ENCODE assay signal across 11 cellular contexts in the genomic region with DNA sequence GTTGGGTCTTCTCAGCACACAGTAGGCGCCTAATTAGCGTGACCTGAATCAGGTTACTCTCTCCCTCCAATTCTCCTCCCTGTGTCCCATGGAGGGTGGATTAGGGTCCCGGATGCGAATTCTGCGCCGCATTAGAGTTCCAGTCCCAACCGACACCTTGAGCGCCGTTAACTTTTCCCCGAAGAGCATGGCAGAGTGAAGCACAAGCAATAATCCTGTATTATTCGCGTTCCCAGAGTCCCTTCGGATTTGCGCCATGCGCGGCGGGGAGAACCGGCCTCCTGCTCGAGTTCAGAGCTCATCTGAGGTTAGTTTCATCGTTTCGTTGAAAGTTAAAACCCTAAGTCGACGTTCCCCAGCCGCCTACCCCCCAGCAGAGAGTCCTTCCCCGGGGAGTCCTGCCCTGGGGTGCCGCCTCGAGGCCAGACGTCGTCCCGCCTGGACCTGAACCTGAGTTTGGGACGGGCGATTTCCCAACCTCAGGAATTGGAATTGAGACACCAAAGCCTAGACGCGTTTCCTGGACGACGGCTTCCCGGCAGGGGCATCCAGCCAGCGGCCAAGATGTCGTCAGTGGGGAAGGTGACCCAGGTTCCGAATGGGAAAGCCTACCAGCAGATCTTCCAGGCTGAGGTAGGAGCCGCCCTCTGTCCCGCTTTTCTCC. TPM values are rescaled to one million over a fixed set of nuclear protein-coding genes. Genes with fewer than 3 reads are reported as not detected.
DNase-seq lines count a peak whose midpoint lies in the region; ATAC-seq and TF ChIP-seq lines count a peak whose summit lies in the region.
"Had no signal": no experiment of that assay in that cellular context is flagged by ENCODE, and none has a peak within 500 bp of the region (broad histone marks: within the 10 kb centered on the region; RNA-seq: fewer than 3 reads in every experiment).

CCDC180 (plus strand) TSS at position 160 of the 664 bp plus-strand sequence; CDS start at position 565, 405 bp downstream.

- peak within 1 kb of the TSS; percentile 50 for H3K27ac Mint-ChIP-seq in neural crest cell (ENCODE audit: unreplicated experiment)

- peaks cover 7% of the 10 kb centered on the region for H3K9me3 Mint-ChIP-seq in neural crest cell

- H3K36me3 Mint-ChIP-seq in neural crest cell (ENCODE audit: low read depth), result peaks cover 6% of the 10 kb centered on the region

- no peaks in the 10 kb centered on the region for H3K36me3 ChIP-seq in uterus

- TF ChIP-seq CTCF in foreskin keratinocyte (conservative IDR thresholded peaks at IDR 0.05) (no peak), neural crest cell (conservative IDR thresholded peaks at IDR 0.05) (no peak), uterus (IDR thresholded peaks at IDR 0.05) (no peak)

- H3K9me3 ChIP-seq in uterus, result no peaks in the 10 kb centered on the region

- H3K27ac ChIP-seq in foreskin keratinocyte (no peak within 1 kb of the TSS), uterus (no peak within 1 kb of the TSS)
- H3K27ac ChIP-seq: A549 had no signal

- peaks cover 7% of the 10 kb centered on the region for H3K4me1 Mint-ChIP-seq in neural crest cell

- intact Hi-C loops in Right ventricle myocardium inferior (cut with DNase I) (no loop called here), cardiac septum (cut with DNase I) (no loop called here), uterus (cut with DNase I; ENCODE audit: low total_unique reads) (no loop called here)

- TF ChIP-seq POLR2A in uterus (IDR thresholded peaks at IDR 0.05) (no peak), GM18505 (IDR thresholded peaks at IDR 0.05; ENCODE audit: borderline replicate concordance, extremely low read depth, insufficient read depth, insufficient read length) (no peak)

- H3K27me3 ChIP-seq in foreskin keratinocyte (peaks cover 41% of the 10 kb centered on the region), uterus (no peaks in the 10 kb centered on the region)

- no peak within 1 kb of the TSS for H3K4me3 Mint-ChIP-seq in neural crest cell

- H3K27me3 Mint-ChIP-seq in neural crest cell (ENCODE audit: low read depth), result no peaks in the 10 kb centered on the region

- ATAC-seq in Right ventricle myocardium inferior (peak; percentile 31), foreskin keratinocyte (peak; percentile 7), GM18505 (IDR thresholded peaks at IDR 0.05; ENCODE audit: unreplicated experiment) (no peak), GM21381 (IDR thresholded peaks at IDR 0.05; ENCODE audit: unreplicated experiment) (no peak)
- ATAC-seq: A549 had no signal

- no peak for DNase-seq in Right ventricle myocardium inferior (ENCODE audit: missing footprints)
- no peak for DNase-seq in cardiac septum (ENCODE audit: low spot score)
- no peak for DNase-seq in foreskin keratinocyte
- DNase-seq in neural crest cell (ENCODE audit: low read depth, low spot score), result no peak
- peak; percentile 27 to 39 for DNase-seq in uterus
- DNase-seq in NCI-H446 treated with DMSO at 0.1 percent for 48 hours (lab: John Stamatoyannopoulos, UW), result no peak
- DNase-seq: NCI-H1417, SHP77 treated with DMSO at 0.1 percent for 48 hours had no signal

- H3K4me3 ChIP-seq in uterus, result peak within 1 kb of the TSS in 1 of 2 donors; percentile 5
- H3K4me3 ChIP-seq: A549 had no signal

- H3K4me1 ChIP-seq in foreskin keratinocyte (no peaks in the 10 kb centered on the region), uterus (peaks cover 0 to 9% of the 10 kb centered on the region in 2 donors)
- H3K4me1 ChIP-seq: A549 had no signal

RNA-seq across cellular contexts. Expression of gene CCDC180, which starts in this region (rescaled TPM):
- 1.7 TPM for total RNA-seq in Right ventricle myocardium inferior
- total RNA-seq in cardiac septum, result 2.2 TPM
- 0.42 and 0.54 TPM in 2 replicates for total RNA-seq in foreskin keratinocyte
- 0.17 and 0.21 TPM in 2 replicates for polyA plus RNA-seq in foreskin keratinocyte
- 6.6 and 10.1 TPM in 2 replicates for total RNA-seq in neural crest cell
- total RNA-seq in uterus, result 10 to 100 TPM in 1 of 4 donors, 1 to 10 TPM in 3; 6.6 to 20.2 (median 9.5) TPM

Comparison
In these comparisons a context has a peak if more than half of its experiments do, and no peak if none do; other contexts are left out.
1. Peak in ATAC-seq in foreskin keratinocyte; RNA of the gene not detected or under 1 TPM.
2. DNase-seq: peak in uterus (2 of 2); none in Right ventricle myocardium inferior (single experiment), cardiac septum (single experiment), foreskin keratinocyte (0 of 2), neural crest cell (single experiment) and NCI-H446 treated with DMSO at 0.1 percent for 48 hours (single experiment).